Comparison of ENCODE assay signal across 8 cellular contexts in the genomic region with DNA sequence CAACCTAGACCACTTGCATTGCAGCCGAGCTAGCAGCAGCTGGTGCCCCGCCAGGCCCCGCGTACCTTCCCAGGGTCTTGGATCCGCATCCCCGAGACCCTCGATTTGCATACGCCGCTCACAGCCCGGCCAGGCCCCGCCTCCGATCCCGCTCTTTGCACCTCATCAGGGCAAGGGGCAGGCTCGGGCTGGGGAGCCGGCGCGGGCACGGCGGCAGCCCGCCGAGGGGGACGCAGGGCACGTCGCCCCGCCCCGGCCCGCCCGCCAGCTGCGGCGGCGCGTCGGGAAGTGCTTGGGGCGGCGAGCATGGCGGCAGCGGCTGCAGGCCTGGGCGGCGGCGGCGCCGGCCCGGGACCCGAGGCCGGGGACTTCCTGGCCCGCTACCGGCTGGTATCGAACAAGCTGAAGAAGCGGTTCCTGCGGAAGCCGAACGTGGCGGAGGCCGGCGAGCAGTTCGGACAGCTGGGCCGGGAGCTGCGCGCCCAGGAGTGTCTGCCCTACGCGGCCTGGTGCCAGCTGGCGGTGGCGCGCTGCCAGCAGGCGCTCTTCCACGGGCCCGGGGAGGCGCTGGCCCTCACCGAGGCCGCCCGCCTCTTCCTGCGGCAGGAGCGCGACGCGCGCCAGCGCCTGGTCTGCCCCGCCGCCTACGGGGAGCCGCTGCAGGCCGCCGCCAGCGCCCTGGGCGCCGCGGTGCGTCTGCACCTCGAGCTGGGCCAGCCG. TPM values are rescaled to one million over a fixed set of nuclear protein-coding genes. Genes with fewer than 3 reads are reported as not detected.
DNase-seq lines count a peak whose midpoint lies in the region; ATAC-seq and TF ChIP-seq lines count a peak whose summit lies in the region.
"Not testable (repeated sequence)": the region's sequence is repeated elsewhere in the genome, so short reads cannot be mapped to it uniquely, and the experiment has no call there.

A gene (plus strand): TSS at position 287 of the 720 bp plus-strand sequence. CDS start 20 bp downstream, at position 307.

- H3K36me3 Mint-ChIP-seq in T-cell; activated T-cell treated with anti-CD3 and anti-CD28 coated beads, Interleukin-2, amount 50 U/mL, for 72 hours (ENCODE audit: insufficient read depth in 2 of 2); stimulated activated memory B cell treated with anti-CD40 and anti-IgM and Interleukin-4, amounts not matched to agents 10 μg/mL and 1 μg/mL and 100 μg/mL, for 72 hours: not testable (repeated sequence)

- H3K27me3 Mint-ChIP-seq in T-cell; activated T-cell treated with anti-CD3 and anti-CD28 coated beads, Interleukin-2, amount 50 U/mL, for 72 hours (ENCODE audit: low read depth); stimulated activated memory B cell treated with anti-CD40 and anti-IgM and Interleukin-4, amounts not matched to agents 10 μg/mL and 1 μg/mL and 100 μg/mL, for 72 hours: not testable (repeated sequence)

- H3K4me1 Mint-ChIP-seq in T-cell: peaks cover 0 to 10% (median 9%) of the 10 kb centered on the region in 3 donors
- H3K4me1 Mint-ChIP-seq in activated T-cell treated with anti-CD3 and anti-CD28 coated beads, Interleukin-2, amount 50 U/mL, for 72 hours (ENCODE audit: low read depth); stimulated activated memory B cell treated with anti-CD40 and anti-IgM and Interleukin-4, amounts not matched to agents 10 μg/mL and 1 μg/mL and 100 μg/mL, for 72 hours: not testable (repeated sequence)

- peak; percentile 79 for ATAC-seq in GM18498 (IDR thresholded peaks at IDR 0.05; ENCODE audit: unreplicated experiment)
- peak; percentile 84 for ATAC-seq in GM21528 (IDR thresholded peaks at IDR 0.05; ENCODE audit: low FRiP score, unreplicated experiment)
- ATAC-seq in HG03108 (IDR thresholded peaks at IDR 0.05; ENCODE audit: unreplicated experiment): peak; percentile 60
- peak; percentile 75 to 84 (median 80) for ATAC-seq in T-cell (replicated peaks in 1 of 4)
- ATAC-seq in activated T-cell treated with anti-CD3 and anti-CD28 coated beads, Interleukin-2, amount 50 U/mL, for 72 hours (replicated peaks in 1 of 2): peak; percentile 66 to 67
- ATAC-seq in esophagus mucosa: peak; percentile 66
- peak; percentile 65 for ATAC-seq in omental fat pad (ENCODE audit: low FRiP score)
- peak; percentile 92 for ATAC-seq in stimulated activated memory B cell treated with anti-CD40 and anti-IgM and Interleukin-4, amounts not matched to agents 10 μg/mL and 1 μg/mL and 100 μg/mL, for 72 hours

- POLR2A ChIA-PET in T-cell (lab: Charles Lee): not testable (repeated sequence)

- H3K9me3 Mint-ChIP-seq in T-cell; activated T-cell treated with anti-CD3 and anti-CD28 coated beads, Interleukin-2, amount 50 U/mL, for 72 hours; stimulated activated memory B cell treated with anti-CD40 and anti-IgM and Interleukin-4, amounts not matched to agents 10 μg/mL and 1 μg/mL and 100 μg/mL, for 72 hours: not testable (repeated sequence)

- DNase-seq in T-cell: peak in 13 of 34 experiments; percentile 5 to 49 (median 22)
- not testable (repeated sequence) for DNase-seq in activated T-cell treated with anti-CD3 and anti-CD28 coated beads, Interleukin-2, amount 50 U/mL, for 72 hours; omental fat pad (ENCODE audit: low spot score)

- not testable (repeated sequence) for H3K27ac Mint-ChIP-seq in T-cell; activated T-cell treated with anti-CD3 and anti-CD28 coated beads, Interleukin-2, amount 50 U/mL, for 72 hours; stimulated activated memory B cell treated with anti-CD40 and anti-IgM and Interleukin-4, amounts not matched to agents 10 μg/mL and 1 μg/mL and 100 μg/mL, for 72 hours

- not testable (repeated sequence) for H3K4me3 Mint-ChIP-seq in T-cell; activated T-cell treated with anti-CD3 and anti-CD28 coated beads, Interleukin-2, amount 50 U/mL, for 72 hours; stimulated activated memory B cell treated with anti-CD40 and anti-IgM and Interleukin-4, amounts not matched to agents 10 μg/mL and 1 μg/mL and 100 μg/mL, for 72 hours

- CTCF ChIA-PET in T-cell (lab: Charles Lee): not testable (repeated sequence)

- not testable (repeated sequence) for TF ChIP-seq CTCF in omental fat pad (IDR thresholded peaks at IDR 0.05)

RNA-seq across cellular contexts. Expression of the gene that starts here (rescaled TPM):
- 10 to 100 TPM; 26.5 to 72.5 (median 58.7) TPM for total RNA-seq in T-cell
- total RNA-seq in activated T-cell treated with anti-CD3 and anti-CD28 coated beads, Interleukin-2, amount 50 U/mL, for 72 hours: 10 to 100 TPM; 50.6 to 63.7 TPM
- 19.6 TPM for total RNA-seq in esophagus mucosa
- total RNA-seq in omental fat pad: 1 to 10 TPM in 3 of 4 donors, under 1 TPM in 1; 0.63 to 9.7 (median 5.5) TPM
